ENCODE assay signal across 8 cellular contexts in the genomic region with DNA sequence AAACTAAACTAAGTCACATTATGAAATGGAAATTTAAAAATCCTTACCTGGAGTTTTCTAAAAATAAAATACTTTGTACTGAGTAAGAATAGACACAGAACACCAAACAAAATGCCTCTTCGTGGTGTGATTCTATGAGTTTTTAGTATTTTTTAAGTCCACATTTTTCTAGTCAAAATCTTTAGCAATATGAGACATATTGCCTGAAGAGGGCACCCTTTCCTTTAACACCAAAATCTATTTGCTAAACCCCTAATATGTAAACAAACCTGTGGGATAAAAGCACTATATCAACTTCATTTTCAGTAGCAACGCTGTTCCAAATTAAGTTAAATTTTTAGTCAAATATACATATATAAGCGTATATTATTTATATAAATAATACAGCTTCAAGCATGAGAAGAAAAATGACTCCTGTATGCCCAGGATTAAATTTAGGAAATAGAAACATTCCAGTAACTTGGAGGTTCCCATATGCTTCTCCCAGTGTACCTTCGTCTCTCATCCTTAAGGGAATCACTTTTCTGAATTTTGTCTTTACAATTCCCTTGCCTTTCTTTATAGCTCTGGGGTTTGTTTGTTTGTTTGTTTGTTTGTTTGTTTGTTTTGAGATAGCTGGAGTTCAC. TPM values are rescaled to one million over a fixed set of nuclear protein-coding genes. Genes with fewer than 3 reads are reported as not detected.
DNase-seq lines count a peak whose midpoint lies in the region; ATAC-seq, FAIRE-seq and TF ChIP-seq lines count a peak whose summit lies in the region.

No MANE protein-coding gene starts in this region.

- peak; percentile 50; the same call in 1 of the 2 replicates for TF ChIP-seq CTCF in Panc1 (IDR thresholded peaks at IDR 0.05)
- TF ChIP-seq CTCF in esophagus squamous epithelium (IDR thresholded peaks at IDR 0.05) = peak; percentile 22 to 66 (median 53)
- peak in 2 of 3 donors; percentile 42 to 53 for TF ChIP-seq CTCF in ovary (IDR thresholded peaks at IDR 0.05)

- no peaks in the 10 kb centered on the region for H3K36me3 ChIP-seq in Panc1 (ENCODE audit: control insufficient read depth, insufficient read depth, low read length)
- no peaks in the 10 kb centered on the region for H3K36me3 ChIP-seq in esophagus squamous epithelium
- H3K36me3 ChIP-seq in ovary = no peaks in the 10 kb centered on the region

- no peaks in the 10 kb centered on the region for H3K27me3 ChIP-seq in Panc1 (ENCODE audit: control insufficient read depth, insufficient read depth, low read length)
- H3K27me3 ChIP-seq in esophagus squamous epithelium = no peaks in the 10 kb centered on the region
- H3K27me3 ChIP-seq in ovary = no peaks in the 10 kb centered on the region

- intact Hi-C loops in Panc1 (cut with micrococcal nuclease; ENCODE audit: unreplicated experiment) (loop anchor here (5.0 to 10.0 kb wide), 3 partner anchors 201 to 351 kb away; a partner anchor contains a TSS), esophagus squamous epithelium (cut with DNase I) (loop anchor here (5.0 kb wide), 1 partner anchor 234 kb away; no protein-coding TSS in a partner anchor), ovary (cut with DNase I) (loop anchor here in 2 of 4 donors (5.0 to 10.0 kb wide), 3 partner anchors 201 to 234 kb away; no protein-coding TSS in a partner anchor)

- in situ Hi-C loops in Caki2 (cut with HindIII; ENCODE audit: low pct_unique_long_range_greater_than_20kb, low sequenced_read_pairs) (no loop called here), Panc1 (cut with HindIII; ENCODE audit: low pct_unique_long_range_greater_than_20kb, low sequenced_read_pairs) (no loop called here)

- TF ChIP-seq POLR2A in esophagus squamous epithelium (IDR thresholded peaks at IDR 0.05) (no peak), ovary (IDR thresholded peaks at IDR 0.05) (no peak)

- no peak overlapping the region for H3K27ac ChIP-seq in Panc1 (ENCODE audit: low read length)
- no peak overlapping the region for H3K27ac ChIP-seq in esophagus squamous epithelium
- H3K27ac ChIP-seq in ovary = no peak overlapping the region

- no peak for FAIRE-seq in HTR-8/SVneo (lab: Jason Lieb, UNC)

- H3K4me1 ChIP-seq in Panc1 (ENCODE audit: control insufficient read depth, insufficient read depth, low read length) = no peaks in the 10 kb centered on the region
- no peaks in the 10 kb centered on the region for H3K4me1 ChIP-seq in esophagus squamous epithelium
- no peaks in the 10 kb centered on the region for H3K4me1 ChIP-seq in ovary (ENCODE audit: insufficient read depth)

- H3K4me3 ChIP-seq in Panc1 (ENCODE audit: low read depth in 2 of 2, low read length in 2 of 2) = no peak overlapping the region
- no peak overlapping the region for H3K4me3 ChIP-seq in esophagus squamous epithelium
- no peak overlapping the region for H3K4me3 ChIP-seq in ovary

- no TSS peak for BruUV-seq in Panc1 (replicated peaks; lab: Mats Ljungman, UMichigan)

- POLR2A ChIA-PET in Panc1 (lab: Charles Lee) = no interaction called here

- CTCF ChIA-PET in Panc1 (lab: Charles Lee) = no interaction called here

- no peak for ATAC-seq in Panc1
- no peak for ATAC-seq in GM18502 (IDR thresholded peaks at IDR 0.05; ENCODE audit: poor library complexity, unreplicated experiment)

- DNase-seq in Caki2 (ENCODE audit: low read depth) = peak; percentile 23
- peak; percentile 32 for DNase-seq in HTR-8/SVneo (ENCODE audit: insufficient read length, low spot score)
- DNase-seq in Panc1 (ENCODE audit: low read depth, low spot score) = no peak
- DNase-seq in esophagus squamous epithelium (lab: John Stamatoyannopoulos, UW) = no peak
- DNase-seq in ovary = no peak
- no peak for DNase-seq in activated CD4-positive, alpha-beta T cell treated with anti-CD3 and anti-CD28 coated beads for 48 hours
- DNase-seq in stimulated activated CD4-positive, alpha-beta T cell treated with anti-CD3 and anti-CD28 coated beads, Interleukin-1b, Interleukin-23, amount 100 ng/mL, for 48 hours = no peak

- 20 to 24% methylated on average over 4 of the region's 4 CpGs for WGBS in esophagus squamous epithelium, 2 donors
- 15 to 21% (median 19%) methylated on average over 4 of the region's 4 CpGs for WGBS in ovary, 3 donors

- H3K9me3 ChIP-seq in Panc1 (ENCODE audit: control insufficient read depth, insufficient read depth, low read depth, low read length) (no peaks in the 10 kb centered on the region), esophagus squamous epithelium (no peaks in the 10 kb centered on the region), ovary (no peaks in the 10 kb centered on the region)

- no peak for TF ChIP-seq EP300 in ovary (IDR thresholded peaks at IDR 0.05)

RNA-seq across cellular contexts. Expression of a gene that starts 23.0 kb away (rescaled TPM):
- 19.7 and 24.8 TPM in 2 replicates for total RNA-seq in Caki2 (2014; rRNA removed; shearing (Covaris generic); ENCODE audit: low replicate concordance)
- total RNA-seq in Panc1 (2021; ENCODE audit: unreplicated experiment) (15.4 TPM), esophagus squamous epithelium (100 to 1,000 TPM in 2 of 4 donors, 10 to 100 TPM in 2; 65.6 to 127 (median 93.6) TPM), ovary (10 to 100 TPM; 11.8 to 31.2 (median 22.2) TPM)
- polyA plus RNA-seq in Panc1 (2012; ENCODE audit: insufficient read length) = 6.6 TPM
- 10 to 100 TPM; 11.0 to 24.3 TPM for polyA plus RNA-seq in ovary

Comparison
In these comparisons a context has a peak if more than half of its experiments do, and no peak if none do; other contexts are left out.
1. DNase-seq: peak in Caki2 (single experiment) and HTR-8/SVneo (single experiment); none in Panc1 (single experiment), esophagus squamous epithelium (single experiment), ovary (0 of 5), activated CD4-positive, alpha-beta T cell treated with anti-CD3 and anti-CD28 coated beads for 48 hours (single experiment) and stimulated activated CD4-positive, alpha-beta T cell treated with anti-CD3 and anti-CD28 coated beads, Interleukin-1b, Interleukin-23, amount 100 ng/mL, for 48 hours (single experiment).
2. Peak in every context shown above with its lines, with median percentiles within 50 percentile points of each other: CTCF ChIP-seq.